Comparison of ENCODE assay signal across 1 cellular context in the genomic region with DNA sequence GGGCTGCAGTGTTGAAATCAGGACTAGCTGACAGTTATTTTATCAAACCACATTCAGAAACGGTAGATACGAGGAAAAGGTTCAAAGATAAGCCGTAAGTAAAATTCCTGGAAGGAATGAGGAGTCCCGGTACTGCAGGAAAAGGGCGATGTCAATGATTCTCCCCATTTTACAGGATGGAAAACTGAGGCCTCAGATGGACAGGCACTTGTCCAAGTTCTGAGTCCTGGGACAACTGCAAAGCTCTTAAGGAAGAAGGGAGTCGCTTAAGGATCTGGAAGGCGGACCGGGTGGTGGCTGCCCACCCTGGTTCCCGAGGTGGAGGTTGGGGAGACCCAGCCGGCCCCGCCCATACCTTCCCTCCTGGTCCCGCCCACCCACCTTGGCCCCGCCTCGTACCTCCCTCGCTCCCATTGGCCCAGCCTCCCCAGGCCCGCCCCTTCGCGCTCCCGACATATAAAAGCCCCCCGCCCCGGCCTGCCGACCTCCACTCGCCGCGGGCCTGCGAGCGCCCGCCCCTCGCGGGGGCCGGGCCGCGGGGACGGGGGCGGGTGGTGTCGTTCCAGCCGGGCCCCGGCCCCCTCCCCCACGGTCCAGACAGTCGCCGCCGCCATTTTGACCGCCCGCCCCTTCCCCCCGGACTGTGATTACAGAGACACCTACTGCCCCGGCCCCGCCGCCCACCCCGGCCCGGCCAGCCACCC.
TF ChIP-seq lines count a peak whose summit lies in the region.

No MANE protein-coding gene starts in this region.

TF ChIP-seq in HEK293, 187 proteins besides CTCF, POLR2A, EP300 and RAD21 (continued from another document and continues in another):
- TF ChIP-seq ZNF768 (tag by site-specific recombination; IDR thresholded peaks at IDR 0.05) (no peak), TCF7L2 (IDR thresholded peaks at IDR 0.05; ENCODE audit: borderline replicate concordance, low read depth, low read length) (no peak), ZNF223 (tag by site-specific recombination; IDR thresholded peaks at IDR 0.05) (no peak), ZNF76 (tag by site-specific recombination; IDR thresholded peaks at IDR 0.05; ENCODE audit: borderline replicate concordance, low read depth) (no peak), WT1 (tag by site-specific recombination; IDR thresholded peaks at IDR 0.05) (peak; percentile 53), PRDM6 (tag by site-specific recombination; IDR thresholded peaks at IDR 0.05) (no peak), ZBTB7A (tag by site-specific recombination; IDR thresholded peaks at IDR 0.05; ENCODE audit: low read depth) (peak; percentile 79), ZNF391 (tag by site-specific recombination; IDR thresholded peaks at IDR 0.05; ENCODE audit: borderline replicate concordance, low read depth) (peak; percentile 76; the same call in 1 of the 2 replicates), ZNF221 (tag by site-specific recombination; IDR thresholded peaks at IDR 0.05; ENCODE audit: borderline replicate concordance) (no peak), ZNF266 (tag by site-specific recombination; IDR thresholded peaks at IDR 0.05; ENCODE audit: low read depth) (no peak), ZBTB48 (tag by site-specific recombination; IDR thresholded peaks at IDR 0.05) (no peak), MZF1 (tag by site-specific recombination; IDR thresholded peaks at IDR 0.05; ENCODE audit: borderline replicate concordance) (peak; percentile 33; the same call in 1 of the 2 replicates), ZNF571 (tag by site-specific recombination; IDR thresholded peaks at IDR 0.05) (no peak), ZBTB20 (tag by site-specific recombination; IDR thresholded peaks at IDR 0.05) (no peak), ZFP3 (tag by site-specific recombination; IDR thresholded peaks at IDR 0.05; ENCODE audit: low read depth) (no peak), ZNF202 (tag by site-specific recombination; IDR thresholded peaks at IDR 0.05; ENCODE audit: borderline replicate concordance) (no peak), ZNF777 (tag by site-specific recombination; IDR thresholded peaks at IDR 0.05; ENCODE audit: borderline replicate concordance) (no peak), ZNF132 (tag by site-specific recombination; IDR thresholded peaks at IDR 0.05; ENCODE audit: borderline replicate concordance) (no peak), ZBTB8A (tag by site-specific recombination; IDR thresholded peaks at IDR 0.05) (peak; percentile 32; the same call in 1 of the 2 replicates), ZNF530 (tag by site-specific recombination; IDR thresholded peaks at IDR 0.05; ENCODE audit: low read depth) (no peak), BCL11B (tag by site-specific recombination; IDR thresholded peaks at IDR 0.05; ENCODE audit: low read depth) (0 out of 2 replicates have a peak, but pooled peaks have one; percentile 20), ZNF366 (tag by site-specific recombination; conservative IDR thresholded peaks at IDR 0.05) (no peak), SP7 (tag by site-specific recombination; IDR thresholded peaks at IDR 0.05) (peak; percentile 69), ZNF561 (tag by site-specific recombination; IDR thresholded peaks at IDR 0.05; ENCODE audit: borderline replicate concordance) (no peak), ZNF585B (tag by site-specific recombination; IDR thresholded peaks at IDR 0.05) (no peak), GFI1B (tag by site-specific recombination; IDR thresholded peaks at IDR 0.05) (no peak), ZNF433 (tag by site-specific recombination; IDR thresholded peaks at IDR 0.05; ENCODE audit: low read depth) (no peak), EGR2 (tag by site-specific recombination; IDR thresholded peaks at IDR 0.05; ENCODE audit: low read depth) (no peak), OSR2 (tag by site-specific recombination; IDR thresholded peaks at IDR 0.05) (no peak), ZNF114 (tag by site-specific recombination; IDR thresholded peaks at IDR 0.05) (no peak), KLF7 (tag by site-specific recombination; IDR thresholded peaks at IDR 0.05; ENCODE audit: borderline replicate concordance) (0 out of 2 replicates have a peak, but pooled peaks have one; percentile 19), ZNF23 (tag by site-specific recombination; IDR thresholded peaks at IDR 0.05; ENCODE audit: borderline replicate concordance) (no peak), ZNF692 (tag by site-specific recombination; IDR thresholded peaks at IDR 0.05) (no peak), ZNF157 (tag by site-specific recombination; IDR thresholded peaks at IDR 0.05) (no peak), ZNF488 (tag by site-specific recombination; IDR thresholded peaks at IDR 0.05) (no peak), ZNF707 (tag by site-specific recombination; IDR thresholded peaks at IDR 0.05) (no peak), ZNF701 (tag by site-specific recombination; IDR thresholded peaks at IDR 0.05) (no peak), ZNF449 (tag by site-specific recombination; IDR thresholded peaks at IDR 0.05) (no peak), KLF9 (tag by site-specific recombination; IDR thresholded peaks at IDR 0.05; ENCODE audit: low read depth) (peak; percentile 68; the same call in 1 of the 2 replicates), ZNF394 (tag by site-specific recombination; IDR thresholded peaks at IDR 0.05; ENCODE audit: borderline replicate concordance) (peak; percentile 16; the same call in 1 of the 2 replicates), ZNF580 (tag by site-specific recombination; IDR thresholded peaks at IDR 0.05) (peak; percentile 96), ZNF600 (tag by site-specific recombination; IDR thresholded peaks at IDR 0.05) (no peak), ZNF350 (tag by site-specific recombination; IDR thresholded peaks at IDR 0.05) (no peak), ZEB2 (tag by site-specific recombination; IDR thresholded peaks at IDR 0.05) (peak; percentile 39; the same call in 1 of the 2 replicates), ZXDB (tag by site-specific recombination; IDR thresholded peaks at IDR 0.05) (peak; percentile 55), TSHZ1 (tag by site-specific recombination; IDR thresholded peaks at IDR 0.05; ENCODE audit: borderline replicate concordance) (no peak)
- TF ChIP-seq, protein P1, sequence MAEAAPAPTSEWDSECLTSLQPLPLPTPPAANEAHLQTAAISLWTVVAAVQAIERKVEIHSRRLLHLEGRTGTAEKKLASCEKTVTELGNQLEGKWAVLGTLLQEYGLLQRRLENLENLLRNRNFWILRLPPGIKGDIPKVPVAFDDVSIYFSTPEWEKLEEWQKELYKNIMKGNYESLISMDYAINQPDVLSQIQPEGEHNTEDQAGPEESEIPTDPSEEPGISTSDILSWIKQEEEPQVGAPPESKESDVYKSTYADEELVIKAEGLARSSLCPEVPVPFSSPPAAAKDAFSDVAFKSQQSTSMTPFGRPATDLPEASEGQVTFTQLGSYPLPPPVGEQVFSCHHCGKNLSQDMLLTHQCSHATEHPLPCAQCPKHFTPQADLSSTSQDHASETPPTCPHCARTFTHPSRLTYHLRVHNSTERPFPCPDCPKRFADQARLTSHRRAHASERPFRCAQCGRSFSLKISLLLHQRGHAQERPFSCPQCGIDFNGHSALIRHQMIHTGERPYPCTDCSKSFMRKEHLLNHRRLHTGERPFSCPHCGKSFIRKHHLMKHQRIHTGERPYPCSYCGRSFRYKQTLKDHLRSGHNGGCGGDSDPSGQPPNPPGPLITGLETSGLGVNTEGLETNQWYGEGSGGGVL (tag by site-specific recombination; IDR thresholded peaks at IDR 0.05) = no peak
- TF ChIP-seq, protein P2, sequence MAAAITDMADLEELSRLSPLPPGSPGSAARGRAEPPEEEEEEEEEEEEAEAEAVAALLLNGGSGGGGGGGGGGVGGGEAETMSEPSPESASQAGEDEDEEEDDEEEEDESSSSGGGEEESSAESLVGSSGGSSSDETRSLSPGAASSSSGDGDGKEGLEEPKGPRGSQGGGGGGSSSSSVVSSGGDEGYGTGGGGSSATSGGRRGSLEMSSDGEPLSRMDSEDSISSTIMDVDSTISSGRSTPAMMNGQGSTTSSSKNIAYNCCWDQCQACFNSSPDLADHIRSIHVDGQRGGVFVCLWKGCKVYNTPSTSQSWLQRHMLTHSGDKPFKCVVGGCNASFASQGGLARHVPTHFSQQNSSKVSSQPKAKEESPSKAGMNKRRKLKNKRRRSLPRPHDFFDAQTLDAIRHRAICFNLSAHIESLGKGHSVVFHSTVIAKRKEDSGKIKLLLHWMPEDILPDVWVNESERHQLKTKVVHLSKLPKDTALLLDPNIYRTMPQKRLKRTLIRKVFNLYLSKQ (tag by site-specific recombination; IDR thresholded peaks at IDR 0.05; ENCODE audit: borderline replicate concordance) = no peak
- TF ChIP-seq, protein P3, sequence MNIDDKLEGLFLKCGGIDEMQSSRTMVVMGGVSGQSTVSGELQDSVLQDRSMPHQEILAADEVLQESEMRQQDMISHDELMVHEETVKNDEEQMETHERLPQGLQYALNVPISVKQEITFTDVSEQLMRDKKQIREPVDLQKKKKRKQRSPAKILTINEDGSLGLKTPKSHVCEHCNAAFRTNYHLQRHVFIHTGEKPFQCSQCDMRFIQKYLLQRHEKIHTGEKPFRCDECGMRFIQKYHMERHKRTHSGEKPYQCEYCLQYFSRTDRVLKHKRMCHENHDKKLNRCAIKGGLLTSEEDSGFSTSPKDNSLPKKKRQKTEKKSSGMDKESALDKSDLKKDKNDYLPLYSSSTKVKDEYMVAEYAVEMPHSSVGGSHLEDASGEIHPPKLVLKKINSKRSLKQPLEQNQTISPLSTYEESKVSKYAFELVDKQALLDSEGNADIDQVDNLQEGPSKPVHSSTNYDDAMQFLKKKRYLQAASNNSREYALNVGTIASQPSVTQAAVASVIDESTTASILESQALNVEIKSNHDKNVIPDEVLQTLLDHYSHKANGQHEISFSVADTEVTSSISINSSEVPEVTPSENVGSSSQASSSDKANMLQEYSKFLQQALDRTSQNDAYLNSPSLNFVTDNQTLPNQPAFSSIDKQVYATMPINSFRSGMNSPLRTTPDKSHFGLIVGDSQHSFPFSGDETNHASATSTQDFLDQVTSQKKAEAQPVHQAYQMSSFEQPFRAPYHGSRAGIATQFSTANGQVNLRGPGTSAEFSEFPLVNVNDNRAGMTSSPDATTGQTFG (tag by site-specific recombination; IDR thresholded peaks at IDR 0.05; ENCODE audit: borderline replicate concordance) = 0 out of 2 replicates have a peak, but pooled peaks have one; percentile 40
